36 cellular contexts compared by ENCODE assay signal in genomic region chr7:91319326-91319725, GRCh38.
"Had no signal": no experiment of that assay in that cellular context is flagged by ENCODE, and none has a peak within 500 bp of the region (broad histone marks: within the 10 kb centered on the region; RNA-seq: fewer than 3 reads in every experiment).

No MANE protein-coding gene starts in this region.

- H3K27me3 Mint-ChIP-seq: activated CD4-positive, alpha-beta memory T cell treated with anti-CD3 and anti-CD28 coated beads for 36 hours; activated naive CD4-positive, alpha-beta T cell treated with anti-CD3 and anti-CD28 coated beads, Interleukin-2, amount 10 ng/mL, durations not matched to agents 7 days and 5 days; activated naive CD8-positive, alpha-beta T cell; activated naive CD8-positive, alpha-beta T cell treated with anti-CD3 and anti-CD28 coated beads, Interleukin-2, amount 10 ng/mL, durations not matched to agents 7 days and 5 days; activated naive CD8-positive, alpha-beta T cell treated with anti-CD3 and anti-CD28 coated beads, Interleukin-2, amount 50 U/mL, for 24 hours; activated T-helper 17 cell treated with anti-CD3 and anti-CD28 coated beads, Interleukin-2, amount 50 U/mL, for 72 hours; central memory CD8-positive, alpha-beta T cell had no signal

- H3K27ac Mint-ChIP-seq: activated B cell treated with CpG ODN at 0.5 μM for 24 hours; activated CD4-positive, alpha-beta memory T cell treated with anti-CD3 and anti-CD28 coated beads for 36 hours; activated CD4-positive, alpha-beta T cell treated with anti-CD3 and anti-CD28 coated beads, Interleukin-2, amount 10 ng/mL, durations not matched to agents 24 days and 14 days; activated CD8-positive, alpha-beta T cell treated with anti-CD3 and anti-CD28 coated beads for 36 hours; activated naive CD4-positive, alpha-beta T cell treated with anti-CD3 and anti-CD28 coated beads, Interleukin-2, amount 10 ng/mL, durations not matched to agents 7 days and 5 days; activated naive CD4-positive, alpha-beta T cell treated with anti-CD3 and anti-CD28 coated beads, Interleukin-2, amount 50 U/mL, for 24 hours; activated naive CD8-positive, alpha-beta T cell; activated naive CD8-positive, alpha-beta T cell treated with anti-CD3 and anti-CD28 coated beads, Interleukin-2, amount 10 ng/mL, durations not matched to agents 7 days and 5 days; activated naive CD8-positive, alpha-beta T cell treated with anti-CD3 and anti-CD28 coated beads, Interleukin-2, amount 50 U/mL, for 24 hours; activated T-cell treated with anti-CD3 and anti-CD28 coated beads, Interleukin-2, amount 50 U/mL, for 72 hours; activated T-helper 1 cell treated with anti-CD3 and anti-CD28 coated beads, Interleukin-12 subunit alpha, Interleukin-12 subunit beta, Interleukin-2, Interleukin-4 antibody, amounts not matched to agents 30 ng/mL and 10 ng/mL and 1 ng/mL, durations not matched to agents 14 hours and 24 hours and 36 hours; activated T-helper 17 cell treated with anti-CD3 and anti-CD28 coated beads, Interleukin-2, amount 50 U/mL, for 72 hours; brain; T-helper 1 cell treated with Interleukin-12 subunit alpha and Interleukin-12 subunit beta and Interleukin-4 antibody, amounts not matched to agents 30 μg/mL and 1 μg/mL, for 36 hours; T-helper 2 cell treated with Interferon-gamma antibody and Interleukin-4, amounts not matched to agents 5 μg/mL and 100 μg/mL, for 36 hours had no signal

- H3K4me1 Mint-ChIP-seq: activated B cell treated with CpG ODN at 0.5 μM for 24 hours; activated CD4-positive, alpha-beta T cell treated with anti-CD3 and anti-CD28 coated beads, Interleukin-2, amount 10 ng/mL, durations not matched to agents 24 days and 14 days; activated naive CD4-positive, alpha-beta T cell treated with anti-CD3 and anti-CD28 coated beads, Interleukin-2, amount 10 ng/mL, durations not matched to agents 7 days and 5 days; activated naive CD4-positive, alpha-beta T cell treated with anti-CD3 and anti-CD28 coated beads, Interleukin-2, amount 50 U/mL, for 24 hours; activated naive CD8-positive, alpha-beta T cell treated with anti-CD3 and anti-CD28 coated beads, Interleukin-2, amount 10 ng/mL, durations not matched to agents 7 days and 5 days; activated naive CD8-positive, alpha-beta T cell treated with anti-CD3 and anti-CD28 coated beads, Interleukin-2, amount 50 U/mL, for 24 hours; activated T-helper 17 cell treated with anti-CD3 and anti-CD28 coated beads, Interleukin-2, amount 50 U/mL, for 72 hours; central memory CD8-positive, alpha-beta T cell had no signal

- H3K9me3 Mint-ChIP-seq: activated B cell treated with CpG ODN at 0.5 μM for 24 hours; activated CD4-positive, alpha-beta memory T cell treated with anti-CD3 and anti-CD28 coated beads for 36 hours; activated CD4-positive, alpha-beta T cell treated with anti-CD3 and anti-CD28 coated beads, Interleukin-2, amount 10 ng/mL, durations not matched to agents 24 days and 14 days; activated CD8-positive, alpha-beta T cell treated with anti-CD3 and anti-CD28 coated beads for 36 hours; activated naive CD4-positive, alpha-beta T cell treated with anti-CD3 and anti-CD28 coated beads, Interleukin-2, amount 10 ng/mL, durations not matched to agents 7 days and 5 days; activated naive CD4-positive, alpha-beta T cell treated with anti-CD3 and anti-CD28 coated beads, Interleukin-2, amount 50 U/mL, for 24 hours; activated naive CD8-positive, alpha-beta T cell treated with anti-CD3 and anti-CD28 coated beads, Interleukin-2, amount 10 ng/mL, durations not matched to agents 7 days and 5 days; activated naive CD8-positive, alpha-beta T cell treated with anti-CD3 and anti-CD28 coated beads, Interleukin-2, amount 50 U/mL, for 24 hours; activated T-cell treated with anti-CD3 and anti-CD28 coated beads, Interleukin-2, amount 50 U/mL, for 4 hours; activated T-cell treated with anti-CD3 and anti-CD28 coated beads, Interleukin-2, amount 50 U/mL, for 72 hours; activated T-helper 1 cell treated with anti-CD3 and anti-CD28 coated beads, Interleukin-12 subunit alpha, Interleukin-12 subunit beta, Interleukin-2, Interleukin-4 antibody, amounts not matched to agents 30 ng/mL and 10 ng/mL and 1 ng/mL, durations not matched to agents 14 hours and 24 hours and 36 hours; activated T-helper 17 cell treated with anti-CD3 and anti-CD28 coated beads, Interleukin-2, amount 50 U/mL, for 72 hours; brain; T-helper 1 cell treated with Interleukin-12 subunit alpha and Interleukin-12 subunit beta and Interleukin-4 antibody, amounts not matched to agents 30 μg/mL and 1 μg/mL, for 36 hours; T-helper 2 cell treated with Interferon-gamma antibody and Interleukin-4, amounts not matched to agents 5 μg/mL and 100 μg/mL, for 36 hours had no signal

- H3K4me3 ChIP-seq: ascending aorta, cardiac muscle cell had no signal

- H3K36me3 Mint-ChIP-seq: activated CD4-positive, alpha-beta memory T cell treated with anti-CD3 and anti-CD28 coated beads for 36 hours; activated naive CD4-positive, alpha-beta T cell treated with anti-CD3 and anti-CD28 coated beads, Interleukin-2, amount 10 ng/mL, durations not matched to agents 7 days and 5 days; activated naive CD4-positive, alpha-beta T cell treated with anti-CD3 and anti-CD28 coated beads, Interleukin-2, amount 50 U/mL, for 24 hours; activated naive CD8-positive, alpha-beta T cell; activated naive CD8-positive, alpha-beta T cell treated with anti-CD3 and anti-CD28 coated beads, Interleukin-2, amount 10 ng/mL, durations not matched to agents 7 days and 5 days; brain had no signal

- DNase-seq: activated B cell treated with CpG ODN at 0.5 μM for 24 hours; activated CD4-positive, alpha-beta memory T cell treated with anti-CD3 and anti-CD28 coated beads for 36 hours; activated CD4-positive, alpha-beta T cell treated with anti-CD3 and anti-CD28 coated beads for 4 hours; activated CD4-positive, alpha-beta T cell treated with anti-CD3 and anti-CD28 coated beads, Interleukin-2, amount 10 ng/mL, durations not matched to agents 24 days and 14 days; activated CD4-positive, alpha-beta T cell treated with anti-CD3 and anti-CD28 coated beads, Interleukin-2, amount 50 U/mL, for 1 hour; activated CD4-positive, alpha-beta T cell treated with anti-CD3 and anti-CD28 coated beads, Interleukin-2, amount 50 U/mL, for 4 hours; activated CD4-positive, CD25-positive, alpha-beta regulatory T cell treated with anti-CD3 and anti-CD28 coated beads, Interleukin-2, amount 50 U/mL, for 72 hours; activated CD8-positive, alpha-beta memory T cell treated with anti-CD3 and anti-CD28 coated beads, Interleukin-2, amount 50 U/mL, for 4 hours; activated CD8-positive, alpha-beta T cell treated with anti-CD3 and anti-CD28 coated beads for 36 hours; activated effector memory CD4-positive, alpha-beta T cell treated with Interleukin-2 at 50 U/mL for 16 hours; activated gamma-delta T cell; activated naive CD4-positive, alpha-beta T cell treated with anti-CD3 and anti-CD28 coated beads, Interleukin-2, amount 10 ng/mL, durations not matched to agents 7 days and 5 days; activated naive CD4-positive, alpha-beta T cell treated with Interleukin-2 at 50 U/mL for 16 hours; activated naive CD8-positive, alpha-beta T cell treated with anti-CD3 and anti-CD28 coated beads, Interleukin-2, amount 10 ng/mL, durations not matched to agents 7 days and 5 days; activated naive CD8-positive, alpha-beta T cell treated with anti-CD3 and anti-CD28 coated beads, Interleukin-2, amount 50 U/mL, for 24 hours; activated T-cell treated with anti-CD3 and anti-CD28 coated beads for 4 hours; activated T-cell treated with anti-CD3 and anti-CD28 coated beads, Interleukin-2, amount 50 U/mL, for 1 hour; activated T-cell treated with anti-CD3 and anti-CD28 coated beads, Interleukin-2, amount 50 U/mL, for 4 hours; activated T-cell treated with anti-CD3 and anti-CD28 coated beads, Interleukin-2, amount 50 U/mL, for 72 hours; amygdala; anterior cingulate cortex; caudate nucleus; cerebellar nuclear complex; T-helper 1 cell; T-helper 2 cell; T-helper 9 cell had no signal

- H3K4me3 Mint-ChIP-seq: activated B cell treated with CpG ODN at 0.5 μM for 24 hours; activated CD4-positive, alpha-beta memory T cell treated with anti-CD3 and anti-CD28 coated beads for 36 hours; activated CD4-positive, alpha-beta T cell treated with anti-CD3 and anti-CD28 coated beads, Interleukin-2, amount 10 ng/mL, durations not matched to agents 24 days and 14 days; activated CD8-positive, alpha-beta T cell treated with anti-CD3 and anti-CD28 coated beads for 36 hours; activated naive CD4-positive, alpha-beta T cell treated with anti-CD3 and anti-CD28 coated beads, Interleukin-2, amount 10 ng/mL, durations not matched to agents 7 days and 5 days; activated naive CD4-positive, alpha-beta T cell treated with anti-CD3 and anti-CD28 coated beads, Interleukin-2, amount 50 U/mL, for 24 hours; activated naive CD8-positive, alpha-beta T cell; activated naive CD8-positive, alpha-beta T cell treated with anti-CD3 and anti-CD28 coated beads, Interleukin-2, amount 10 ng/mL, durations not matched to agents 7 days and 5 days; activated naive CD8-positive, alpha-beta T cell treated with anti-CD3 and anti-CD28 coated beads, Interleukin-2, amount 50 U/mL, for 24 hours; activated T-cell treated with anti-CD3 and anti-CD28 coated beads, Interleukin-2, amount 50 U/mL, for 4 hours; activated T-cell treated with anti-CD3 and anti-CD28 coated beads, Interleukin-2, amount 50 U/mL, for 72 hours; activated T-helper 1 cell treated with anti-CD3 and anti-CD28 coated beads, Interleukin-12 subunit alpha, Interleukin-12 subunit beta, Interleukin-2, Interleukin-4 antibody, amounts not matched to agents 30 ng/mL and 10 ng/mL and 1 ng/mL, durations not matched to agents 14 hours and 24 hours and 36 hours; activated T-helper 17 cell treated with anti-CD3 and anti-CD28 coated beads, Interleukin-2, amount 50 U/mL, for 72 hours; brain; central memory CD8-positive, alpha-beta T cell; T-helper 1 cell treated with Interleukin-12 subunit alpha and Interleukin-12 subunit beta and Interleukin-4 antibody, amounts not matched to agents 30 μg/mL and 1 μg/mL, for 36 hours; T-helper 2 cell treated with Interferon-gamma antibody and Interleukin-4, amounts not matched to agents 5 μg/mL and 100 μg/mL, for 36 hours had no signal
